ENCODE assay signal across 8 cellular contexts in the genomic region with DNA sequence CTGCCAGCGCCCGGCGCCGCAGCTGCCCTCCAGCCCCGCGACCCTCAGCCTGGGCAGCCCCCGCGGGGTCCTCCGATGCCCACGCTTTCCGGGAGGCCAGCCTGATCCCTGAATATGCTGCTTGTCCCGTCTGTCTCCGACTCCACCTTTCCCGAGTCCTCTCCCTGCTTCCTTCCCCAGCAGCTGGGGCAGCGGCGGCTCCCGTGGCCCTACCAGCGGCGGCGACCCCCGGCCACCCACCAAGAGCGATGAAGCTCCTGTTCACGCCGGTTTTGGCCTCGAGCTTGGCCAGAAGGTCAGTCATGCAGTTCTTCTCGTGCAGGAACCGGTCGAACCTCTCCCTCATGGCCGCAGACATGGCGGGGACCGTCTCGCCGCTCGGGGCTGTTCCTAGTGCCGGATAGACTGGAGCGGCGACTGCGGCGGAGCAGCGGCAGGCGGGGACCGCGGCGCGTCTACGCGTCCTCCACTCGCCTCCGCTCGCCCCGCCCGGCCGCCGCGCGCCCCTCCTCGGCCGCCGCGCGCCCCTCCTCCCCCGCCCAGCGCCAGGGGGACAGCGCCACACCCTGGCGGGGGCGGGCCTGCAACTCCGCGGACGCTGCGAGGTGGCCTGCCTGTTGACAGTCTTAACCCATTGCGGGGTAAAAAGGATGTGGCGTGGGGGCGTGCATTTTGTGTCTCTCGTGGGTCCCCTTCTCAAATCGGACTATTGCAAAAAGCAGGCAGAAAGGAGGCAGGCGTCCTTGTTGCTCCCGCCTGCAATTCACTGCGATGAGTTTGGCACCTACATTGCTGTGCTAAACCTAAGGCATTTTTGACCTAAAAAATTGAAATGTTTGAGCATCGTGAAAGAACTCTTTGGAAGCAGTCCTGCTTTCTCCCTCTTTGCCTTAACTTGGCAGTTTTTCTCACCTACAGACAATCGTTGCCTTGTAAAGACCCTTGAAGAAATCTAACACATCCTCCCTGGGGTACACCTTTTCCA. TPM values are rescaled to one million over a fixed set of nuclear protein-coding genes. Genes with fewer than 3 reads are reported as not detected.
A peak's percentile ranks its signal among the peaks of the same experiment; 100 is the strongest.
DNase-seq lines count a peak whose midpoint lies in the region; ATAC-seq and TF ChIP-seq lines count a peak whose summit lies in the region.

Gene REEP5 (minus strand): TSS at position 395 of the 985 bp plus-strand sequence. CDS start 37 bp downstream, at position 358.

- H3K79me2 ChIP-seq in DND-41 (ENCODE audit: insufficient read depth, low read length): peaks cover 38% of the 10 kb centered on the region

- H3K4me1 Mint-ChIP-seq in activated T-helper 17 cell treated with anti-CD3 and anti-CD28 coated beads, Interleukin-2, amount 50 U/mL, for 72 hours: peaks cover 42% of the 10 kb centered on the region
- peaks cover 48 to 65% of the 10 kb centered on the region in 2 donors for H3K4me1 Mint-ChIP-seq in natural killer cell treated with Interleukin-12 subunit alpha and Interleukin-12 subunit beta and Interleukin-15 and Interleukin-18, amount 100 ng/mL, for 72 hours (ENCODE audit: low read depth in 2 of 2)
- peaks cover 64% of the 10 kb centered on the region for H3K4me1 Mint-ChIP-seq in stimulated activated naive CD8-positive, alpha-beta T cell treated with anti-CD3 and anti-CD28 coated beads, Interleukin-15, Interleukin-2, amounts not matched to agents 100 ng/mL and 50 ng/mL, for 24 hours (ENCODE audit: low read depth)

- ATAC-seq in DND-41 (ENCODE audit: insufficient read depth, low read depth) (peak; percentile 81), GM21723 (IDR thresholded peaks at IDR 0.05; ENCODE audit: unreplicated experiment) (peak; percentile 66)
- peak; percentile 81 for ATAC-seq in activated T-helper 17 cell treated with anti-CD3 and anti-CD28 coated beads, Interleukin-2, amount 50 U/mL, for 72 hours (replicated peaks)
- peak; percentile 89 to 92 for ATAC-seq in natural killer cell treated with Interleukin-12 subunit alpha and Interleukin-12 subunit beta and Interleukin-15 and Interleukin-18, amount 100 ng/mL, for 72 hours

- H3K9me3 Mint-ChIP-seq in activated T-helper 17 cell treated with anti-CD3 and anti-CD28 coated beads, Interleukin-2, amount 50 U/mL, for 72 hours: no peaks in the 10 kb centered on the region
- H3K9me3 Mint-ChIP-seq in natural killer cell treated with Interleukin-12 subunit alpha and Interleukin-12 subunit beta and Interleukin-15 and Interleukin-18, amount 100 ng/mL, for 72 hours: no peaks in the 10 kb centered on the region
- H3K9me3 Mint-ChIP-seq in stimulated activated naive CD8-positive, alpha-beta T cell treated with anti-CD3 and anti-CD28 coated beads, Interleukin-15, Interleukin-2, amounts not matched to agents 100 ng/mL and 50 ng/mL, for 24 hours: no peaks in the 10 kb centered on the region

- DNase-seq in DND-41 (peak; percentile 85), RPMI8226 (peak; percentile 94), fibroblast of mammary gland (ENCODE audit: low read depth) (peak; percentile 56)
- peak; percentile 88 for DNase-seq in natural killer cell treated with Interleukin-12 subunit alpha and Interleukin-12 subunit beta and Interleukin-15 and Interleukin-18, amount 100 ng/mL, for 72 hours (ENCODE audit: low spot score)

- H3K4me1 ChIP-seq in DND-41 (ENCODE audit: insufficient read depth, low read length): peaks cover 53% of the 10 kb centered on the region

- H3K9me3 ChIP-seq in DND-41 (ENCODE audit: insufficient read depth, low read length, severe bottlenecking): no peaks in the 10 kb centered on the region
- H3K9me3 ChIP-seq in KOPT-K1 (ENCODE audit: insufficient read depth, low read length, poor library complexity, severe bottlenecking): no peaks in the 10 kb centered on the region

- no peaks in the 10 kb centered on the region for H3K27me3 Mint-ChIP-seq in activated T-helper 17 cell treated with anti-CD3 and anti-CD28 coated beads, Interleukin-2, amount 50 U/mL, for 72 hours
- no peaks in the 10 kb centered on the region for H3K27me3 Mint-ChIP-seq in natural killer cell treated with Interleukin-12 subunit alpha and Interleukin-12 subunit beta and Interleukin-15 and Interleukin-18, amount 100 ng/mL, for 72 hours
- no peaks in the 10 kb centered on the region for H3K27me3 Mint-ChIP-seq in stimulated activated naive CD8-positive, alpha-beta T cell treated with anti-CD3 and anti-CD28 coated beads, Interleukin-15, Interleukin-2, amounts not matched to agents 100 ng/mL and 50 ng/mL, for 24 hours

- peak within 1 kb of the TSS; percentile 88 for H3K27ac Mint-ChIP-seq in activated T-helper 17 cell treated with anti-CD3 and anti-CD28 coated beads, Interleukin-2, amount 50 U/mL, for 72 hours
- peak within 1 kb of the TSS; percentile 81 to 95 for H3K27ac Mint-ChIP-seq in natural killer cell treated with Interleukin-12 subunit alpha and Interleukin-12 subunit beta and Interleukin-15 and Interleukin-18, amount 100 ng/mL, for 72 hours
- peak within 1 kb of the TSS; percentile 98 for H3K27ac Mint-ChIP-seq in stimulated activated naive CD8-positive, alpha-beta T cell treated with anti-CD3 and anti-CD28 coated beads, Interleukin-15, Interleukin-2, amounts not matched to agents 100 ng/mL and 50 ng/mL, for 24 hours

- peak within 1 kb of the TSS; percentile 79 for H3K27ac ChIP-seq in DND-41 (ENCODE audit: low read length)
- H3K27ac ChIP-seq in KOPT-K1 (ENCODE audit: low read depth, low read length, poor library complexity, severe bottlenecking): peak within 1 kb of the TSS; percentile 76

- peaks cover 39% of the 10 kb centered on the region for H3K36me3 Mint-ChIP-seq in activated T-helper 17 cell treated with anti-CD3 and anti-CD28 coated beads, Interleukin-2, amount 50 U/mL, for 72 hours (ENCODE audit: low read depth)
- peaks cover 17% of the 10 kb centered on the region for H3K36me3 Mint-ChIP-seq in natural killer cell treated with Interleukin-12 subunit alpha and Interleukin-12 subunit beta and Interleukin-15 and Interleukin-18, amount 100 ng/mL, for 72 hours
- peaks cover 36% of the 10 kb centered on the region for H3K36me3 Mint-ChIP-seq in stimulated activated naive CD8-positive, alpha-beta T cell treated with anti-CD3 and anti-CD28 coated beads, Interleukin-15, Interleukin-2, amounts not matched to agents 100 ng/mL and 50 ng/mL, for 24 hours (ENCODE audit: low read depth)

- 0 out of 2 replicates have a peak, but pooled peaks cover 5% of the 10 kb centered on the region for H4K20me1 ChIP-seq in DND-41 (ENCODE audit: insufficient read depth, low read length)

- H3K27me3 ChIP-seq in DND-41 (ENCODE audit: insufficient read depth, low read length, poor library complexity): no peaks in the 10 kb centered on the region

- TF ChIP-seq CTCF in DND-41 (IDR thresholded peaks at IDR 0.05; ENCODE audit: borderline replicate concordance, extremely low read depth, low read length, poor library complexity, severe bottlenecking) (peak; percentile 92), fibroblast of mammary gland (conservative IDR thresholded peaks at IDR 0.05; ENCODE audit: control insufficient read depth, insufficient read depth, low read depth, low read length) (peak; percentile 29)

- H3K4me3 Mint-ChIP-seq in activated T-helper 17 cell treated with anti-CD3 and anti-CD28 coated beads, Interleukin-2, amount 50 U/mL, for 72 hours: peak within 1 kb of the TSS; percentile 76
- peak within 1 kb of the TSS; percentile 82 for H3K4me3 Mint-ChIP-seq in natural killer cell treated with Interleukin-12 subunit alpha and Interleukin-12 subunit beta and Interleukin-15 and Interleukin-18, amount 100 ng/mL, for 72 hours
- H3K4me3 Mint-ChIP-seq in stimulated activated naive CD8-positive, alpha-beta T cell treated with anti-CD3 and anti-CD28 coated beads, Interleukin-15, Interleukin-2, amounts not matched to agents 100 ng/mL and 50 ng/mL, for 24 hours: peak within 1 kb of the TSS; percentile 97

- peak within 1 kb of the TSS; percentile 92 for H2AFZ ChIP-seq in DND-41 (ENCODE audit: low read depth, low read length)

- H3K9ac ChIP-seq in DND-41 (ENCODE audit: low read depth, low read length): peak within 1 kb of the TSS; percentile 89

- H3K4me2 ChIP-seq in DND-41 (ENCODE audit: insufficient read depth, low read length): peak within 1 kb of the TSS; percentile 95

- peaks cover 36% of the 10 kb centered on the region for H3K36me3 ChIP-seq in DND-41 (ENCODE audit: insufficient read depth, low read length)
- H3K36me3 ChIP-seq in KOPT-K1 (ENCODE audit: insufficient read depth, low read length): peaks cover 18% of the 10 kb centered on the region

- peak within 1 kb of the TSS; percentile 83 to 95 for H3K4me3 ChIP-seq in DND-41 (ENCODE audit: low read depth in 1 of 2, low read length in 2 of 2)
- H3K4me3 ChIP-seq in fibroblast of mammary gland (ENCODE audit: control insufficient read depth, low read depth, low read length): peak within 1 kb of the TSS; percentile 89

RNA-seq across cellular contexts. Expression of gene REEP5, which starts in this region (rescaled TPM):
- total RNA-seq in activated T-helper 17 cell treated with anti-CD3 and anti-CD28 coated beads, Interleukin-2, amount 50 U/mL, for 72 hours: 10 to 100 TPM; 42.3 to 80.3 TPM
- 100 to 1,000 TPM; 102 to 113 TPM for total RNA-seq in natural killer cell treated with Interleukin-12 subunit alpha and Interleukin-12 subunit beta and Interleukin-15 and Interleukin-18, amount 100 ng/mL, for 72 hours

Comparison
In these comparisons a context has a peak if more than half of its experiments do, and no peak if none do; other contexts are left out.
1. Peak in every context shown above with its lines: DNase-seq, ATAC-seq, H3K4me3 ChIP-seq and H3K27ac ChIP-seq.